Comparison of ENCODE assay signal across 8 cellular contexts in the genomic region with DNA sequence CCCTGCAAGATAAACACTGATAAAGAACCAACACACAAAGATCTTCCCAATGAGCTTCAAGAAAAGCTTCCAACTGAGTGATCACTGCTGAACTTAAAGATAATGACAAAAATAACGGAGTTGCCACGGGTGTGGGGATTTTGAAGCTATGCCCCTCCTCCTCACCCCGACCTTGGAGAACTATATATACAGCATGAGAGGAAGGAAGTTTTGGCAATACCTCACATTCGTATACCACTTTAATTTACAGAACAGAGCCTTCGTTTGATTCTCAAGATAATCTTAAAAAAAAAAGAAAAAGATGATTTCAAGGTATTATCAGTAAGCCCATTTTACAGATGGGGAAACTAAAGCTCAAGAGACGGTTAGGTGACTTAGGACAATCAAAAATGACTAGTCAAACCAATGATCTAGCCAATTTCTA. TPM values are rescaled to one million over a fixed set of nuclear protein-coding genes. Genes with fewer than 3 reads are reported as not detected.
DNase-seq lines count a peak whose midpoint lies in the region; ATAC-seq and TF ChIP-seq lines count a peak whose summit lies in the region.

No MANE protein-coding gene starts in this region.

- peak overlapping the region; percentile 72 for H3K9ac ChIP-seq in neural cell (ENCODE audit: low read length)

- no peaks in the 10 kb centered on the region for H3K9me3 ChIP-seq in neural cell (ENCODE audit: low read length)

- peak overlapping the region; percentile 69 for H2AFZ ChIP-seq in neural cell (ENCODE audit: low read depth, low read length)

- no peaks in the 10 kb centered on the region for H3F3A ChIP-seq in neural cell (ENCODE audit: insufficient read depth, low read length, poor library complexity, severe bottlenecking)

- intact Hi-C loops in dorsolateral prefrontal cortex (cut with DNase I), result loop anchor here in 1 of 2 donors (2.0 to 5.0 kb wide), 2 partner anchors 177 to 361 kb away; no protein-coding TSS in a partner anchor

- no peaks in the 10 kb centered on the region for H4K20me1 ChIP-seq in neural cell (ENCODE audit: insufficient read depth)

- no peak overlapping the region for H3K4me2 ChIP-seq in neural cell (ENCODE audit: low read length)

- no peaks in the 10 kb centered on the region; the same call in 1 of the 2 replicates for H3K36me3 ChIP-seq in GM06990 (ENCODE audit: control insufficient read depth, insufficient read depth, low read length)
- no peaks in the 10 kb centered on the region for H3K36me3 ChIP-seq in neural cell (ENCODE audit: insufficient read depth, low read length)

- H3K27me3 ChIP-seq in GM06990 (replicated peaks; ENCODE audit: control insufficient read depth, insufficient read depth, low read length), result no peaks in the 10 kb centered on the region
- H3K27me3 ChIP-seq in dorsolateral prefrontal cortex, result no peaks in the 10 kb centered on the region
- no peaks in the 10 kb centered on the region for H3K27me3 ChIP-seq in neural cell (ENCODE audit: insufficient read depth, low read depth, low read length)

- TF ChIP-seq CTCF in GM06990 (IDR thresholded peaks at IDR 0.05; ENCODE audit: insufficient read depth, low read length, poor library complexity, severe bottlenecking), result no peak
- no peak for TF ChIP-seq CTCF in dorsolateral prefrontal cortex (IDR thresholded peaks at IDR 0.05 in 54 of 56, conservative IDR thresholded peaks at IDR 0.05 in 2 of 56; ENCODE audit: low read depth in 1 of 56, partially characterized antibody in 56 of 56)
- TF ChIP-seq CTCF in neural cell (IDR thresholded peaks at IDR 0.05; ENCODE audit: poor library complexity, severe bottlenecking), result no peak

- H3K4me3 ChIP-seq in GM06990 (replicated peaks; ENCODE audit: low read depth, low read length), result peak overlapping the region; percentile 89
- H3K4me3 ChIP-seq in dorsolateral prefrontal cortex, result peak overlapping the region; percentile 53 to 98 (median 90)
- peak overlapping the region; percentile 71 for H3K4me3 ChIP-seq in neural cell (ENCODE audit: low read length)

- no peaks in the 10 kb centered on the region for H3K79me2 ChIP-seq in neural cell (replicated peaks; ENCODE audit: insufficient read depth, low read length)

- H3K27ac ChIP-seq in dorsolateral prefrontal cortex (peak overlapping the region in 56 of 59 donors; percentile 70 to 98 (median 93)), neural cell (ENCODE audit: low read length) (no peak overlapping the region)

- ATAC-seq in HG03039 (IDR thresholded peaks at IDR 0.05; ENCODE audit: unreplicated experiment) (no peak), HG03095 (IDR thresholded peaks at IDR 0.05; ENCODE audit: unreplicated experiment) (no peak), HG02840 (IDR thresholded peaks at IDR 0.05; ENCODE audit: low FRiP score, unreplicated experiment) (no peak)

- DNase-seq in GM06990 (ENCODE audit: extremely low read depth, insufficient read length) (no peak), NOMO-1 treated with DMSO at 0.1 percent for 48 hours (lab: John Stamatoyannopoulos, UW; ENCODE audit: unreplicated experiment) (peak; percentile 49), dorsolateral prefrontal cortex (no peak)
- DNase-seq in stimulated activated CD8-positive, alpha-beta memory T cell treated with anti-CD3 and anti-CD28 coated beads, Interleukin-4, amount 100 ng/mL, for 48 hours, result no peak

- TF ChIP-seq EP300 in neural cell (conservative IDR thresholded peaks at IDR 0.05; ENCODE audit: poor library complexity, severe bottlenecking), result no peak

- no peaks in the 10 kb centered on the region for H3K9me2 ChIP-seq in neural cell (ENCODE audit: insufficient read depth, low read length)

- TF ChIP-seq RAD21 in neural cell (conservative IDR thresholded peaks at IDR 0.05), result no peak

TF ChIP-seq in neural cell, 6 proteins besides CTCF, POLR2A, EP300 and RAD21:
- TF ChIP-seq REST (IDR thresholded peaks at IDR 0.05; ENCODE audit: borderline replicate concordance), result no peak
- no peak for TF ChIP-seq SMC3 (conservative IDR thresholded peaks at IDR 0.05; ENCODE audit: poor library complexity)
- no peak for TF ChIP-seq TAF1 (IDR thresholded peaks at IDR 0.05; ENCODE audit: low read depth)

RNA-seq across cellular contexts. Expression of gene NEK9, which starts 0.7 kb away (rescaled TPM):
- total RNA-seq in dorsolateral prefrontal cortex, result 100 to 1,000 TPM in 7 of 120 experiments, 10 to 100 TPM in 113; 54.3 to 112 (median 74.8) TPM
- 9.4 and 22.9 TPM in 2 replicates for polyA plus RNA-seq in neural cell
- polyA minus RNA-seq in neural cell, result 13.1 and 14.4 TPM in 2 replicates

RNA-seq across cellular contexts. Expression of gene TMED10, which starts 50.3 kb away (rescaled TPM):
- total RNA-seq in dorsolateral prefrontal cortex, result 100 to 1,000 TPM; 120 to 287 (median 172) TPM
- polyA plus RNA-seq in neural cell, result 121 and 146 TPM in 2 replicates
- 138 and 148 TPM in 2 replicates for polyA minus RNA-seq in neural cell

RNA-seq across cellular contexts. Expression of gene ZC2HC1C, which starts 56.7 kb away (rescaled TPM):
- total RNA-seq in dorsolateral prefrontal cortex, result 10 to 100 TPM in 27 of 120 experiments, 1 to 10 TPM in 93; 3.8 to 18.1 (median 7.8) TPM
- 3.9 and 4.5 TPM in 2 replicates for polyA plus RNA-seq in neural cell
- 2.9 and 4.1 TPM in 2 replicates for polyA minus RNA-seq in neural cell
